Comparison of ENCODE assay signal across 21 cellular contexts in the genomic region with DNA sequence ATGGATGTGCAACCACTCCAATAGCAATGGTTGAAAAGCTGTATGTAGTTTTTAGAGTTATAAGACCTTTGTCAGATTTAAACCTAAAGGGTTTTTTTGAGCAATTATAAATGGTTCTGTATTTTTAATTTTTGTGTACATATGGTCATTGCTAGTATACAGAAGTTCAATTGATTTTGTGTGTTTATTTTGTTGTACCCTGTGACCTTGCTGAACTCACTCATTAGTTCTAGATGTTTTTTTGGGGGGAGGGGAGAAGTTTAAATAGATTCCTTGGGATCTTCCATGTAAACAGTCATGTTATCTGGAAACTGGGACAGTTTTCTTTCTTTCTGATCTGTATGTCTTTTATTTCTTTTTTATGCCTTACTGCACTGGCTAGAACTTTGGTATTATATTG.
"Had no signal": no experiment of that assay in that cellular context is flagged by ENCODE, and none has a peak within 500 bp of the region (broad histone marks: within the 10 kb centered on the region; RNA-seq: fewer than 3 reads in every experiment).

No MANE protein-coding gene starts in this region.

- FAIRE-seq: K562 had no signal

- H3K27me3 ChIP-seq: brain microvascular endothelial cell, cardiac muscle cell had no signal

- DNase-seq: activated CD4-positive, alpha-beta memory T cell treated with anti-CD3 and anti-CD28 coated beads for 36 hours; activated CD4-positive, alpha-beta T cell treated with anti-CD3 and anti-CD28 coated beads, Interleukin-2, amount 10 ng/mL, durations not matched to agents 7 days and 5 days; activated CD4-positive, CD25-positive, alpha-beta regulatory T cell; activated CD8-positive, alpha-beta memory T cell treated with anti-CD3 and anti-CD28 coated beads for 24 hours; activated naive CD4-positive, alpha-beta T cell treated with Interleukin-2 at 50 U/mL for 16 hours; activated T-cell treated with anti-CD3 and anti-CD28 coated beads, Interleukin-2, amount 50 U/mL, for 72 hours; amygdala; brain microvascular endothelial cell; Karpas-422; NCI-H146; NCI-H187 treated with DMSO at 0.1 percent for 48 hours; NCI-H2081 treated with DMSO at 0.1 percent for 48 hours; NCI-H446; NCI-H524; PC-3; SHP77 treated with DMSO at 0.1 percent for 48 hours; T-helper 9 cell had no signal

- H3K27me3 Mint-ChIP-seq: activated CD4-positive, alpha-beta memory T cell treated with anti-CD3 and anti-CD28 coated beads for 36 hours; activated CD4-positive, alpha-beta T cell treated with anti-CD3 and anti-CD28 coated beads, Interleukin-2, amount 10 ng/mL, durations not matched to agents 7 days and 5 days; activated naive CD8-positive, alpha-beta T cell had no signal

- H3K4me3 Mint-ChIP-seq: activated CD4-positive, alpha-beta memory T cell treated with anti-CD3 and anti-CD28 coated beads for 36 hours; activated CD4-positive, alpha-beta T cell treated with anti-CD3 and anti-CD28 coated beads, Interleukin-2, amount 10 ng/mL, durations not matched to agents 7 days and 5 days; activated naive CD8-positive, alpha-beta T cell; T-helper 1 cell treated with Interleukin-12 subunit alpha and Interleukin-12 subunit beta and Interleukin-4 antibody, amounts not matched to agents 30 μg/mL and 1 μg/mL, for 36 hours had no signal

- H3K9me3 Mint-ChIP-seq: activated CD4-positive, alpha-beta memory T cell treated with anti-CD3 and anti-CD28 coated beads for 36 hours; activated CD4-positive, alpha-beta T cell treated with anti-CD3 and anti-CD28 coated beads, Interleukin-2, amount 10 ng/mL, durations not matched to agents 7 days and 5 days; activated T-cell treated with anti-CD3 and anti-CD28 coated beads, Interleukin-2, amount 50 U/mL, for 72 hours; T-helper 1 cell treated with Interleukin-12 subunit alpha and Interleukin-12 subunit beta and Interleukin-4 antibody, amounts not matched to agents 30 μg/mL and 1 μg/mL, for 36 hours had no signal

- H3K27ac ChIP-seq: brain microvascular endothelial cell had no signal

- H3K4me3 ChIP-seq: cardiac muscle cell, K562 had no signal

- H3K27ac Mint-ChIP-seq: activated CD4-positive, alpha-beta memory T cell treated with anti-CD3 and anti-CD28 coated beads for 36 hours; activated CD4-positive, alpha-beta T cell treated with anti-CD3 and anti-CD28 coated beads, Interleukin-2, amount 10 ng/mL, durations not matched to agents 7 days and 5 days; activated naive CD8-positive, alpha-beta T cell; T-helper 1 cell treated with Interleukin-12 subunit alpha and Interleukin-12 subunit beta and Interleukin-4 antibody, amounts not matched to agents 30 μg/mL and 1 μg/mL, for 36 hours had no signal

- H3K36me3 ChIP-seq: brain microvascular endothelial cell, cardiac muscle cell had no signal

- ATAC-seq: K562, PC-3 had no signal
